8 cellular contexts compared by ENCODE assay signal in the genomic region with DNA sequence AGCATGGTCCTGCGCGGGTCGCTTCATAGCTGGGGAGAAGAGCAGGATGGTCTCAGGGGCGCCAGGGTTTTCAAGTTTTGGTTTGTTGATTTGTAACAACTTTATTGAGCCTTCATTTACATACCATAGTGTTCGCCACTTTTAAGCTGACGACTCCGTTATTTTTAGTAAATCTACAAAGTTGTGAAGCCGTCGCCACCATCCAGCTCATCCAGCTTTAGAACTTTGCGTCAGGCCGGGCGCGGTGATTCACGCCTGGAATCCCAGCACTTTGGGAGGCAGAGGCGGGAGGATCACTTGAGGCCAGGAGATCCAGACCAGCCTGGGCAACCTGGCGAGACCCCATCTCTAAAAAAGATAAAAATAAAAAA. TPM values are rescaled to one million over a fixed set of nuclear protein-coding genes. Genes with fewer than 3 reads are reported as not detected.
DNase-seq lines count a peak whose midpoint lies in the region; ATAC-seq and TF ChIP-seq lines count a peak whose summit lies in the region.

No MANE protein-coding gene starts in this region.

- H3K36me3 ChIP-seq in hepatocyte (replicated peaks; ENCODE audit: insufficient read depth, low read depth), result no peaks in the 10 kb centered on the region

- peak overlapping the region; percentile 75 for H3K4me2 ChIP-seq in hepatocyte

- ATAC-seq in activated CD4-positive, alpha-beta T cell treated with anti-CD3 and anti-CD28 coated beads for 36 hours, result no peak
- ATAC-seq in activated CD8-positive, alpha-beta memory T cell treated with anti-CD3 and anti-CD28 coated beads, Interleukin-2, amount 10 ng/mL, durations not matched to agents 7 days and 5 days, result no peak

- peaks cover 7% of the 10 kb centered on the region for H3K36me3 Mint-ChIP-seq in activated CD4-positive, alpha-beta T cell treated with anti-CD3 and anti-CD28 coated beads for 36 hours (ENCODE audit: low read depth)
- H3K36me3 Mint-ChIP-seq in activated CD8-positive, alpha-beta memory T cell treated with anti-CD3 and anti-CD28 coated beads, Interleukin-2, amount 10 ng/mL, durations not matched to agents 7 days and 5 days, result peaks cover 1% of the 10 kb centered on the region

- no peaks in the 10 kb centered on the region for H3K9me2 ChIP-seq in hepatocyte (replicated peaks; ENCODE audit: insufficient read depth)

- no peaks in the 10 kb centered on the region for H4K20me1 ChIP-seq in hepatocyte (ENCODE audit: insufficient read depth, poor library complexity, severe bottlenecking)

- H3K27me3 Mint-ChIP-seq in activated CD4-positive, alpha-beta T cell treated with anti-CD3 and anti-CD28 coated beads for 36 hours, result no peaks in the 10 kb centered on the region
- H3K27me3 Mint-ChIP-seq in activated CD8-positive, alpha-beta memory T cell treated with anti-CD3 and anti-CD28 coated beads, Interleukin-2, amount 10 ng/mL, durations not matched to agents 7 days and 5 days, result no peaks in the 10 kb centered on the region

- H3K27me3 ChIP-seq in hepatocyte, result no peaks in the 10 kb centered on the region

- CTCF ChIA-PET in activated CD4-positive, alpha-beta T cell treated with anti-CD3 and anti-CD28 coated beads for 36 hours (lab: Charles Lee), result no interaction called here
- CTCF ChIA-PET in activated CD8-positive, alpha-beta memory T cell treated with anti-CD3 and anti-CD28 coated beads, Interleukin-2, amount 10 ng/mL, durations not matched to agents 7 days and 5 days (lab: Charles Lee), result no interaction called here

- no peaks in the 10 kb centered on the region for H3K9me3 ChIP-seq in hepatocyte (ENCODE audit: low read depth)

- peak overlapping the region; percentile 41 for H3K4me3 ChIP-seq in hepatocyte
- peak overlapping the region; percentile 84 for H3K4me3 ChIP-seq in skeletal muscle cell (ENCODE audit: low read depth, low read length)

- peaks cover 13% of the 10 kb centered on the region for H3K4me1 Mint-ChIP-seq in activated CD4-positive, alpha-beta T cell treated with anti-CD3 and anti-CD28 coated beads for 36 hours
- H3K4me1 Mint-ChIP-seq in activated CD8-positive, alpha-beta memory T cell treated with anti-CD3 and anti-CD28 coated beads, Interleukin-2, amount 10 ng/mL, durations not matched to agents 7 days and 5 days, result peaks cover 18% of the 10 kb centered on the region

- intact Hi-C loops in activated CD4-positive, alpha-beta T cell treated with anti-CD3 and anti-CD28 coated beads for 36 hours (cut with DNase I, micrococcal nuclease), result loop anchor here (1.0 to 2.0 kb wide), 14 partner anchors 24 to 771 kb away; a partner anchor contains a TSS

- TF ChIP-seq CTCF in hepatocyte (IDR thresholded peaks at IDR 0.05; ENCODE audit: poor library complexity), result no peak

- H2AFZ ChIP-seq in hepatocyte, result peak overlapping the region; percentile 62

- WGBS in hepatocyte (ENCODE audit: low lambda C conversion rate, missing lambda C conversion rate), result 56% methylated on average over 16 of the region's 16 CpGs

- no peak overlapping the region for H3K27ac ChIP-seq in hepatocyte

- peak overlapping the region; percentile 89 for H3K4me3 Mint-ChIP-seq in activated CD4-positive, alpha-beta T cell treated with anti-CD3 and anti-CD28 coated beads for 36 hours
- H3K4me3 Mint-ChIP-seq in activated CD8-positive, alpha-beta memory T cell treated with anti-CD3 and anti-CD28 coated beads, Interleukin-2, amount 10 ng/mL, durations not matched to agents 7 days and 5 days, result peak overlapping the region; percentile 80

- no peak for DNase-seq in activated CD4-positive, alpha-beta T cell treated with anti-CD3 and anti-CD28 coated beads for 36 hours
- no peak for DNase-seq in activated CD4-positive, alpha-beta T cell treated with anti-CD3 and anti-CD28 coated beads, Interleukin-2, amount 50 U/mL, for 1 hour
- no peak for DNase-seq in activated CD8-positive, alpha-beta memory T cell treated with anti-CD3 and anti-CD28 coated beads, Interleukin-2, amount 10 ng/mL, durations not matched to agents 7 days and 5 days
- DNase-seq in hepatocyte (ENCODE audit: low spot score) (no peak), skeletal muscle cell (ENCODE audit: low read depth) (peak; percentile 7), LoVo (ENCODE audit: low spot score) (no peak), epidermal melanocyte (ENCODE audit: insufficient read length, low spot score) (no peak), SIG-M5 treated with dmso at 0.1 percent for 504 hours (lab: John Stamatoyannopoulos, UW; ENCODE audit: unreplicated experiment) (no peak)

- H3K9me3 Mint-ChIP-seq in activated CD4-positive, alpha-beta T cell treated with anti-CD3 and anti-CD28 coated beads for 36 hours (ENCODE audit: low read depth), result no peaks in the 10 kb centered on the region
- no peaks in the 10 kb centered on the region for H3K9me3 Mint-ChIP-seq in activated CD8-positive, alpha-beta memory T cell treated with anti-CD3 and anti-CD28 coated beads, Interleukin-2, amount 10 ng/mL, durations not matched to agents 7 days and 5 days (ENCODE audit: low read depth)

- POLR2A ChIA-PET in activated CD4-positive, alpha-beta T cell treated with anti-CD3 and anti-CD28 coated beads for 36 hours (lab: Charles Lee), result interaction anchor here (0.5 kb wide), 1 partner anchor 159 kb away, joined by 4 read pairs; no protein-coding TSS in a partner anchor

- peaks cover 4% of the 10 kb centered on the region for H3K4me1 ChIP-seq in hepatocyte (ENCODE audit: insufficient read depth)

- H3K27ac Mint-ChIP-seq in activated CD4-positive, alpha-beta T cell treated with anti-CD3 and anti-CD28 coated beads for 36 hours, result peak overlapping the region; percentile 31
- H3K27ac Mint-ChIP-seq in activated CD8-positive, alpha-beta memory T cell treated with anti-CD3 and anti-CD28 coated beads, Interleukin-2, amount 10 ng/mL, durations not matched to agents 7 days and 5 days, result peak overlapping the region; percentile 74

- H3K79me2 ChIP-seq in hepatocyte, result peaks cover 18% of the 10 kb centered on the region

RNA-seq across cellular contexts. Expression of a gene that starts 0.4 kb away (rescaled TPM):
- total RNA-seq in activated CD4-positive, alpha-beta T cell treated with anti-CD3 and anti-CD28 coated beads for 36 hours, result 1 to 10 TPM; 2.9 to 4.0 TPM
- 1 to 10 TPM; 3.5 to 3.6 TPM for total RNA-seq in activated CD8-positive, alpha-beta memory T cell treated with anti-CD3 and anti-CD28 coated beads, Interleukin-2, amount 10 ng/mL, durations not matched to agents 7 days and 5 days
- total RNA-seq in hepatocyte, result 2.2 and 3.0 TPM in 2 replicates
- 2.5 and 2.9 TPM in 2 replicates for polyA plus RNA-seq in hepatocyte

RNA-seq across cellular contexts. Expression of a gene that starts 0.6 kb away (rescaled TPM):
- not detected for total RNA-seq in activated CD4-positive, alpha-beta T cell treated with anti-CD3 and anti-CD28 coated beads for 36 hours
- not detected for total RNA-seq in activated CD8-positive, alpha-beta memory T cell treated with anti-CD3 and anti-CD28 coated beads, Interleukin-2, amount 10 ng/mL, durations not matched to agents 7 days and 5 days
- not detected in 2 replicates for total RNA-seq in hepatocyte
- polyA plus RNA-seq in hepatocyte, result not detected in 2 replicates

RNA-seq across cellular contexts. Expression of a gene that starts 24.8 kb away (rescaled TPM):
- 10 to 100 TPM; 26.1 to 29.7 TPM for total RNA-seq in activated CD4-positive, alpha-beta T cell treated with anti-CD3 and anti-CD28 coated beads for 36 hours
- 10 to 100 TPM; 40.7 to 42.6 TPM for total RNA-seq in activated CD8-positive, alpha-beta memory T cell treated with anti-CD3 and anti-CD28 coated beads, Interleukin-2, amount 10 ng/mL, durations not matched to agents 7 days and 5 days
- 10.2 and 15.9 TPM in 2 replicates for total RNA-seq in hepatocyte
- 26.8 and 27.7 TPM in 2 replicates for polyA plus RNA-seq in hepatocyte

RNA-seq across cellular contexts. Expression of a gene that starts 45.6 kb away (rescaled TPM):
- total RNA-seq in activated CD4-positive, alpha-beta T cell treated with anti-CD3 and anti-CD28 coated beads for 36 hours, result 10 to 100 TPM; 57.9 to 64.8 TPM
- total RNA-seq in activated CD8-positive, alpha-beta memory T cell treated with anti-CD3 and anti-CD28 coated beads, Interleukin-2, amount 10 ng/mL, durations not matched to agents 7 days and 5 days, result 10 to 100 TPM; 66.5 to 74.5 TPM
- 6.1 and 7.8 TPM in 2 replicates for total RNA-seq in hepatocyte
- 38.7 and 40.2 TPM in 2 replicates for polyA plus RNA-seq in hepatocyte
